ENCODE assay signal across 16 cellular contexts in the genomic region with DNA sequence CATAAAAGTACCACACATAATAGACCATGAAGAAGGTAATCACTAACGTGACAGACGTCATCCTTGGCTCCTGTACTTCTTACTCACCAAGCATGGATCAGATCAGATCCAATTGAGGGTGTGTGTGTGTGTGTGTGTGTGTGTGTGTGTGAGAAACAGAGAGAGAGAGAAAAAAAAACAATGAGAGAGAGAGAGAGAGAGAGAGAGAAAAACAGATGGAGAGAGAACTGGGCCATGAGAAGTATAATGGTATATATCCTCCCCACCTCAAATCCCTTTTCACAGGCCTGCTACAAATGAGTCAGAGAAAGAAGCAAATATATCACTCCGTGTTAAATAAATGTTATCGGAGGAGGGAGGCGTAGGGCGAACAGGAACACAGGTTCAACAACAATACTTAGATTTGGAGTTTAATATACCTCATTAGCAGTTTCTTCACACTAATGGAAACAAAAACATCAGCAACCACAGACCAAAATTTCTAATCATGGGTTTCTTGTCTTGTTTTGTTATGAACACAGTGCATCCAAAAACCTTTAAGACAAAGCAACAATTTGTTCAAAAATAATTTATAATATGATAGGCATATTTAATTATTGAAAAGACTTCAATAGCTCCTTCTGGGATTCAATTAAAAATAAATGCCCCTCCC. TPM values are rescaled to one million over a fixed set of nuclear protein-coding genes. Genes with fewer than 3 reads are reported as not detected.
DNase-seq lines count a peak whose midpoint lies in the region; ATAC-seq and TF ChIP-seq lines count a peak whose summit lies in the region.
"Had no signal": no experiment of that assay in that cellular context is flagged by ENCODE, and none has a peak within 500 bp of the region (broad histone marks: within the 10 kb centered on the region; RNA-seq: fewer than 3 reads in every experiment).

No MANE protein-coding gene starts in this region.

- no peaks in the 10 kb centered on the region for H3K27me3 ChIP-seq in MG63
- H3K27me3 ChIP-seq in stomach = no peaks in the 10 kb centered on the region
- H3K27me3 ChIP-seq: cardiac muscle cell, testis had no signal

- no peaks in the 10 kb centered on the region for H3K9me3 ChIP-seq in MG63
- no peaks in the 10 kb centered on the region for H3K9me3 ChIP-seq in stomach
- H3K9me3 ChIP-seq: HAP-1, testis had no signal

- DNase-seq in MG63 (peak; percentile 60), fibroblast of mammary gland (ENCODE audit: low read depth) (peak; percentile 65), stomach (no peak), NCI-H446 (lab: John Stamatoyannopoulos, UW) (no peak), NCI-H748 (lab: John Stamatoyannopoulos, UW; ENCODE audit: unreplicated experiment) (no peak)
- no peak for DNase-seq in activated CD4-positive, alpha-beta T cell treated with anti-CD3 and anti-CD28 coated beads for 1 hour
- DNase-seq: activated naive CD4-positive, alpha-beta T cell treated with Interleukin-2 at 50 U/mL for 16 hours; DMS153; natural killer cell; NCI-H2107; NCI-H748 treated with DMSO at 0.1 percent for 48 hours; testis had no signal

- peak; percentile 8 for ATAC-seq in GM21367 (IDR thresholded peaks at IDR 0.05; ENCODE audit: unreplicated experiment)
- ATAC-seq: natural killer cell had no signal

- intact Hi-C loops in stomach (cut with DNase I; ENCODE audit: low total_unique reads) = no loop called here

- H3K4me3 ChIP-seq in MG63 (no peak overlapping the region), fibroblast of mammary gland (ENCODE audit: control insufficient read depth, low read depth, low read length) (no peak overlapping the region), stomach (no peak overlapping the region)
- H3K4me3 ChIP-seq: cardiac muscle cell, HAP-1, lung, testis had no signal

- no peak for TF ChIP-seq CTCF in fibroblast of mammary gland (conservative IDR thresholded peaks at IDR 0.05; ENCODE audit: control insufficient read depth, insufficient read depth, low read depth, low read length)
- TF ChIP-seq CTCF in stomach (IDR thresholded peaks at IDR 0.05) = no peak

- H3K27ac ChIP-seq in stomach = peak overlapping the region; percentile 65 to 91 (median 67)
- H3K27ac ChIP-seq: cardiac muscle cell, testis had no signal

- WGBS in stomach, 5 donors = 28 to 54% (median 37%) methylated on average over 6 of the region's 6 CpGs

- no peaks in the 10 kb centered on the region for H3K36me3 ChIP-seq in MG63
- no peaks in the 10 kb centered on the region for H3K36me3 ChIP-seq in stomach
- H3K36me3 ChIP-seq: cardiac muscle cell, HAP-1 had no signal

- TF ChIP-seq POLR2A in stomach (IDR thresholded peaks at IDR 0.05) = no peak

- H3K4me1 ChIP-seq in stomach = peaks cover 0 to 17% (median 0%) of the 10 kb centered on the region in 4 donors
- H3K4me1 ChIP-seq: HAP-1 had no signal

- no peak for TF ChIP-seq EP300 in stomach (IDR thresholded peaks at IDR 0.05)

RNA-seq across cellular contexts. Expression of a gene that starts 45.3 kb away (rescaled TPM):
- total RNA-seq in MG63 (2014; rRNA removed; shearing (Covaris generic); ENCODE audit: low replicate concordance) = 0.42 and 2.2 TPM in 2 replicates
- total RNA-seq in stomach = 10 to 100 TPM in 1 of 5 donors, 1 to 10 TPM in 4; 1.8 to 19.8 (median 4.1) TPM
- polyA plus RNA-seq in stomach = 1 to 10 TPM; 1.1 to 5.1 (median 1.8) TPM

Comparison
In these comparisons a context has a peak if more than half of its experiments do, and no peak if none do; other contexts are left out.
1. DNase-seq: peak in MG63 (single experiment) and fibroblast of mammary gland (single experiment); none in stomach (single experiment), activated CD4-positive, alpha-beta T cell treated with anti-CD3 and anti-CD28 coated beads for 1 hour (single experiment), NCI-H446 (0 of 2) and NCI-H748 (single experiment).